ENCODE assay signal across 28 cellular contexts in genomic region chr3:118671192-118671591, GRCh38.
"Had no signal": no experiment of that assay in that cellular context is flagged by ENCODE, and none has a peak within 500 bp of the region (broad histone marks: within the 10 kb centered on the region; RNA-seq: fewer than 3 reads in every experiment).

No MANE protein-coding gene starts in this region.

- H3K4me3 Mint-ChIP-seq: activated CD4-positive, alpha-beta T cell treated with anti-CD3 and anti-CD28 coated beads, Interleukin-2, amount 10 ng/mL, durations not matched to agents 24 days and 14 days; activated CD8-positive, alpha-beta T cell treated with anti-CD3 and anti-CD28 coated beads for 36 hours; activated naive CD4-positive, alpha-beta T cell treated with anti-CD3 and anti-CD28 coated beads, Interleukin-2, amount 50 U/mL, for 24 hours; activated naive CD8-positive, alpha-beta T cell treated with anti-CD3 and anti-CD28 coated beads, Interleukin-2, amount 10 ng/mL, durations not matched to agents 7 days and 5 days; activated T-cell treated with anti-CD3 and anti-CD28 coated beads, Interleukin-2, amount 50 U/mL, for 24 hours; central memory CD8-positive, alpha-beta T cell had no signal

- H3K27me3 ChIP-seq: ascending aorta, cardiac muscle cell, SJCRH30 had no signal

- DNase-seq: activated CD4-positive, alpha-beta T cell treated with anti-CD3 and anti-CD28 coated beads, Interleukin-2, amount 10 ng/mL, durations not matched to agents 24 days and 14 days; activated CD4-positive, alpha-beta T cell treated with anti-CD3 and anti-CD28 coated beads, Interleukin-2, amount 50 U/mL, for 4 hours; activated CD4-positive, CD25-positive, alpha-beta regulatory T cell; activated CD8-positive, alpha-beta T cell treated with anti-CD3 and anti-CD28 coated beads for 36 hours; activated gamma-delta T cell; activated naive CD4-positive, alpha-beta T cell treated with Interleukin-2 at 50 U/mL for 16 hours; activated naive CD8-positive, alpha-beta T cell treated with anti-CD3 and anti-CD28 coated beads, Interleukin-2, amount 10 ng/mL, durations not matched to agents 7 days and 5 days; activated T-cell treated with anti-CD3 and anti-CD28 coated beads, Interleukin-2, amount 50 U/mL, for 24 hours; amygdala; MM.1S; MV-4-11; NCI-H1092 treated with DMSO at 0.1 percent for 48 hours; NCI-H146; NCI-H187; NCI-H2081; NCI-H345; NCI-H524 treated with DMSO at 0.1 percent for 48 hours; SHP77; SJCRH30; T1000; WERI-Rb-1 had no signal

- ATAC-seq: activated CD8-positive, alpha-beta T cell treated with anti-CD3 and anti-CD28 coated beads for 36 hours; Panc1 had no signal

- H3K4me1 Mint-ChIP-seq: activated CD4-positive, alpha-beta T cell treated with anti-CD3 and anti-CD28 coated beads, Interleukin-2, amount 10 ng/mL, durations not matched to agents 24 days and 14 days; activated naive CD4-positive, alpha-beta T cell treated with anti-CD3 and anti-CD28 coated beads, Interleukin-2, amount 50 U/mL, for 24 hours; activated naive CD8-positive, alpha-beta T cell treated with anti-CD3 and anti-CD28 coated beads, Interleukin-2, amount 10 ng/mL, durations not matched to agents 7 days and 5 days; central memory CD8-positive, alpha-beta T cell had no signal

- H3K9me3 Mint-ChIP-seq: activated CD4-positive, alpha-beta T cell treated with anti-CD3 and anti-CD28 coated beads, Interleukin-2, amount 10 ng/mL, durations not matched to agents 24 days and 14 days; activated CD8-positive, alpha-beta T cell treated with anti-CD3 and anti-CD28 coated beads for 36 hours; activated naive CD4-positive, alpha-beta T cell treated with anti-CD3 and anti-CD28 coated beads, Interleukin-2, amount 50 U/mL, for 24 hours; activated naive CD8-positive, alpha-beta T cell treated with anti-CD3 and anti-CD28 coated beads, Interleukin-2, amount 10 ng/mL, durations not matched to agents 7 days and 5 days; activated T-cell treated with anti-CD3 and anti-CD28 coated beads, Interleukin-2, amount 50 U/mL, for 24 hours; activated T-helper 2 cell treated with anti-CD3 and anti-CD28 coated beads, Interferon-gamma antibody, Interleukin-2, Interleukin-4, amounts not matched to agents 10 μg/mL and 5 μg/mL and 100 μg/mL, durations not matched to agents 14 hours and 24 hours and 36 hours had no signal

- H3K9me3 ChIP-seq: ascending aorta, SJCRH30 had no signal

- H3K4me3 ChIP-seq: ascending aorta, cardiac muscle cell, SJCRH30, SK-N-MC had no signal

- H3K27ac Mint-ChIP-seq: activated CD4-positive, alpha-beta T cell treated with anti-CD3 and anti-CD28 coated beads, Interleukin-2, amount 10 ng/mL, durations not matched to agents 24 days and 14 days; activated CD8-positive, alpha-beta T cell treated with anti-CD3 and anti-CD28 coated beads for 36 hours; activated naive CD4-positive, alpha-beta T cell treated with anti-CD3 and anti-CD28 coated beads, Interleukin-2, amount 50 U/mL, for 24 hours; activated naive CD8-positive, alpha-beta T cell treated with anti-CD3 and anti-CD28 coated beads, Interleukin-2, amount 10 ng/mL, durations not matched to agents 7 days and 5 days; activated T-cell treated with anti-CD3 and anti-CD28 coated beads, Interleukin-2, amount 50 U/mL, for 24 hours; activated T-helper 2 cell treated with anti-CD3 and anti-CD28 coated beads, Interferon-gamma antibody, Interleukin-2, Interleukin-4, amounts not matched to agents 10 μg/mL and 5 μg/mL and 100 μg/mL, durations not matched to agents 14 hours and 24 hours and 36 hours had no signal

- H3K4me1 ChIP-seq: ascending aorta, SJCRH30 had no signal

- H3K27me3 Mint-ChIP-seq: activated CD4-positive, alpha-beta T cell treated with anti-CD3 and anti-CD28 coated beads, Interleukin-2, amount 10 ng/mL, durations not matched to agents 24 days and 14 days; activated CD8-positive, alpha-beta T cell treated with anti-CD3 and anti-CD28 coated beads for 36 hours; activated naive CD4-positive, alpha-beta T cell treated with anti-CD3 and anti-CD28 coated beads, Interleukin-2, amount 50 U/mL, for 24 hours; activated naive CD8-positive, alpha-beta T cell treated with anti-CD3 and anti-CD28 coated beads, Interleukin-2, amount 10 ng/mL, durations not matched to agents 7 days and 5 days; activated T-cell treated with anti-CD3 and anti-CD28 coated beads, Interleukin-2, amount 50 U/mL, for 24 hours; central memory CD8-positive, alpha-beta T cell had no signal

- H3K27ac ChIP-seq: ascending aorta, cardiac muscle cell, SJCRH30, SK-N-MC, WERI-Rb-1 had no signal

- H3K36me3 ChIP-seq: ascending aorta, cardiac muscle cell, SJCRH30, WERI-Rb-1 had no signal

- H3K36me3 Mint-ChIP-seq: activated naive CD4-positive, alpha-beta T cell treated with anti-CD3 and anti-CD28 coated beads, Interleukin-2, amount 50 U/mL, for 24 hours; activated naive CD8-positive, alpha-beta T cell treated with anti-CD3 and anti-CD28 coated beads, Interleukin-2, amount 10 ng/mL, durations not matched to agents 7 days and 5 days had no signal
